1 cellular context compared by ENCODE assay signal in genomic region chr6:105995403-105995699, GRCh38.
TF ChIP-seq lines count a peak whose summit lies in the region.

No MANE protein-coding gene starts in this region.

TF ChIP-seq in SK-N-SH treated with all-trans-retinoic acid at 6 μM for 48 hours, 23 proteins besides CTCF, POLR2A, EP300 and RAD21 (continued from another document):
- TF ChIP-seq TCF4 (CRISPR knock-in tag; IDR thresholded peaks at IDR 0.05; ENCODE audit: borderline replicate concordance) (no peak), GLIS3 (CRISPR knock-in tag; IDR thresholded peaks at IDR 0.05) (no peak), CSDC2 (CRISPR knock-in tag; IDR thresholded peaks at IDR 0.05) (no peak), TSHZ2 (CRISPR knock-in tag; IDR thresholded peaks at IDR 0.05) (no peak), POU6F1 (CRISPR knock-in tag; IDR thresholded peaks at IDR 0.05; ENCODE audit: borderline replicate concordance, low read depth) (no peak), ZNF565 (CRISPR knock-in tag; conservative IDR thresholded peaks at IDR 0.05; ENCODE audit: low read depth) (no peak), PPARA (CRISPR knock-in tag; IDR thresholded peaks at IDR 0.05; ENCODE audit: borderline replicate concordance) (no peak), ISL1 (CRISPR knock-in tag; IDR thresholded peaks at IDR 0.05) (no peak), ESRRG (CRISPR knock-in tag; IDR thresholded peaks at IDR 0.05) (no peak), ZFP30 (CRISPR knock-in tag; IDR thresholded peaks at IDR 0.05) (no peak), RARB (CRISPR knock-in tag; IDR thresholded peaks at IDR 0.05) (no peak), ZFP3 (CRISPR knock-in tag; IDR thresholded peaks at IDR 0.05) (no peak), ZNF8 (CRISPR knock-in tag; IDR thresholded peaks at IDR 0.05) (no peak)
